Comparison of ENCODE assay signal across 5 cellular contexts in the genomic region with DNA sequence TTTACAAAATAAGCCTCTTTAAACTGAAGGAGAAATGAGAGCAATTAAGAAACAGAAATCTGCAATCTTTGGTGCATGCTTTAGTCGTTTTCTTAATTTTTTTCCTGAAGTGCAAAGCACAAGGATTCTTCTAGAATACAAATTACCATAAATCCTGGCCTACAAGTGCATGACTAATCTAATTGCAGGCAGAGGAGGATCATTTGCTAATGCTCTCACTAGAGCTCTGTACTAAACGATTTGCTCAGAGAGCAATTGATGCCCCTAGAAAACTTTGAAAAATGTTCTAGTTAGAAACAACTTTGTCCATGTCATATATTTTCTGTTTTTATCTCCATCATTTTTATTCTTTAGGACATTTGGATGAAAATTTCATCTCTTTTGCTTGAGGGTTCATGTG.
"Had no signal": no experiment of that assay in that cellular context is flagged by ENCODE, and none has a peak within 500 bp of the region (broad histone marks: within the 10 kb centered on the region; RNA-seq: fewer than 3 reads in every experiment).

No MANE protein-coding gene starts in this region.

- DNase-seq: H9, HCEC 1CT, IMR-90 had no signal

- H3K4me3 ChIP-seq: GM23338, K562 had no signal
